Comparison of ENCODE assay signal across 8 cellular contexts in genomic region chr2:197011777-197012641, GRCh38.
DNase-seq lines count a peak whose midpoint lies in the region; ATAC-seq, FAIRE-seq and TF ChIP-seq lines count a peak whose summit lies in the region.

No MANE protein-coding gene starts in this region.

- TF ChIP-seq POLR2A in H1 (IDR thresholded peaks at IDR 0.05; ENCODE audit: control extremely low read depth in 1 of 2, low read depth in 2 of 2, low read length in 2 of 2), result no peak

- H2AK5ac ChIP-seq in H1 (ENCODE audit: low read depth, low read length), result no peak overlapping the region

- H3K23me2 ChIP-seq in H1 (ENCODE audit: low read depth, low read length), result 0 out of 2 replicates have a peak, but pooled peaks cover 3% of the 10 kb centered on the region

- H3K4me1 ChIP-seq in H1 (replicated peaks in 1 of 4; ENCODE audit: control insufficient read depth in 3 of 4, insufficient read depth in 4 of 4, low read length in 3 of 4), result no peaks in the 10 kb centered on the region; a peak in 2 of 7 replicates

- H3K9me3 ChIP-seq in H1 (ENCODE audit: insufficient read depth in 2 of 2, low read depth in 1 of 2, low read length in 1 of 2), result no peaks in the 10 kb centered on the region

- H3K4me2 ChIP-seq in H1 (ENCODE audit: insufficient read depth in 1 of 2, low read depth in 2 of 2, low read length in 2 of 2), result no peak overlapping the region

- no peak overlapping the region for H4K91ac ChIP-seq in H1 (replicated peaks; ENCODE audit: insufficient read length, low read length)

- peak overlapping the region; percentile 32 for H3K27ac Mint-ChIP-seq in T-helper 2 cell treated with Interferon-gamma antibody and Interleukin-4, amounts not matched to agents 5 μg/mL and 100 μg/mL, for 36 hours
- H3K27ac Mint-ChIP-seq in mesothelial cell of epicardium, result no peak overlapping the region

- no peak overlapping the region for H2BK5ac ChIP-seq in H1 (ENCODE audit: low read depth, low read length)

- H3K27ac ChIP-seq in H1 (ENCODE audit: low read depth, low read length), result no peak overlapping the region

- 46% methylated on average over 5 of the region's 5 CpGs; no CpG with 5 or more reads in 1 of the 2 experiments for WGBS in H1 (ENCODE audit: extremely low coverage in 1 of 2, insufficient coverage in 1 of 2, insufficient read length in 1 of 2, insufficient replicate concordance in 2 of 2, low coverage in 1 of 2, low lambda C conversion rate in 2 of 2, missing lambda C conversion rate in 1 of 2), 2 experiments

- H3K27me3 ChIP-seq in H1 (replicated peaks in 1 of 4; ENCODE audit: control insufficient read depth in 3 of 4, extremely low read depth in 1 of 4, insufficient read depth in 3 of 4, low read length in 3 of 4), result no peaks in the 10 kb centered on the region

- no peak overlapping the region for H3K14ac ChIP-seq in H1 (ENCODE audit: insufficient read length)

- peak; percentile 66 for FAIRE-seq in H1 (lab: Jason Lieb, UNC)

- POLR2A ChIA-PET in H1 (lab: Charles Lee; ENCODE audit: partially characterized antibody), result no interaction called here

- no peak overlapping the region for H4K5ac ChIP-seq in H1 (ENCODE audit: insufficient read length, low read depth, low read length)

- no peaks in the 10 kb centered on the region for H3K36me3 ChIP-seq in H1 (ENCODE audit: control insufficient read depth in 2 of 4, insufficient read depth in 4 of 4, low read length in 3 of 4)

- H3K4me1 Mint-ChIP-seq in T-helper 2 cell treated with Interferon-gamma antibody and Interleukin-4, amounts not matched to agents 5 μg/mL and 100 μg/mL, for 36 hours (ENCODE audit: low read depth), result no peaks in the 10 kb centered on the region
- H3K4me1 Mint-ChIP-seq in mesothelial cell of epicardium, result peaks cover 4% of the 10 kb centered on the region

- no peak overlapping the region for H3K9ac ChIP-seq in H1 (replicated peaks in 1 of 4; ENCODE audit: extremely low read depth in 1 of 4, low read depth in 3 of 4, low read length in 3 of 4)

- H3K4ac ChIP-seq in H1 (replicated peaks; ENCODE audit: insufficient read length, low read depth, low read length), result no peak overlapping the region

- TF ChIP-seq RAD21 in H1 (IDR thresholded peaks at IDR 0.05 in 1 of 2, conservative IDR thresholded peaks at IDR 0.05 in 1 of 2; ENCODE audit: low read depth in 2 of 2, low read length in 2 of 2), result peak; percentile 67 to 69

- no peaks in the 10 kb centered on the region for H3K79me1 ChIP-seq in H1 (ENCODE audit: low read depth, low read length)

- no peak overlapping the region for H3K56ac ChIP-seq in H1 (replicated peaks; ENCODE audit: insufficient read length, low read depth, low read length)

- DNase-seq in EH (ENCODE audit: low read depth) (peak; percentile 64), NCI-H1092 treated with DMSO at 0.1 percent for 48 hours (lab: John Stamatoyannopoulos, UW) (peak; percentile 28), H1 (ENCODE audit: low read depth in 1 of 2, low spot score in 2 of 2) (no peak), mesothelial cell of epicardium (ENCODE audit: low spot score in 2 of 2, unreplicated experiment in 2 of 2) (no peak)
- DNase-seq in T-helper 2 cell treated with Interferon-gamma antibody and Interleukin-4, amounts not matched to agents 5 μg/mL and 100 μg/mL, for 36 hours (ENCODE audit: low spot score), result no peak
- DNase-seq in activated CD8-positive, alpha-beta memory T cell treated with anti-CD3 and anti-CD28 coated beads for 24 hours, result no peak

- H3K4me3 ChIP-seq in H1 (ENCODE audit: extremely low read depth in 1 of 4, insufficient read depth in 2 of 4, low read depth in 3 of 4, low read length in 4 of 4), result no peak overlapping the region

- no peak overlapping the region for H4K8ac ChIP-seq in H1 (ENCODE audit: extremely low read depth, insufficient read depth, low read length)

- no peaks in the 10 kb centered on the region for H4K20me1 ChIP-seq in H1 (replicated peaks in 1 of 2; ENCODE audit: control insufficient read depth in 1 of 2, insufficient read depth in 2 of 2, low read length in 2 of 2)

- H2BK12ac ChIP-seq in H1 (ENCODE audit: low read depth, low read length), result no peak overlapping the region

- ATAC-seq in GM21619 (IDR thresholded peaks at IDR 0.05; ENCODE audit: unreplicated experiment), result peak; percentile 71
- ATAC-seq in GM18868 (IDR thresholded peaks at IDR 0.05; ENCODE audit: unreplicated experiment), result no peak

- H3K79me2 ChIP-seq in H1 (ENCODE audit: control insufficient read depth in 1 of 2, insufficient read depth in 2 of 2, low read length in 2 of 2), result no peaks in the 10 kb centered on the region

- H2BK20ac ChIP-seq in H1 (ENCODE audit: low read length), result no peak overlapping the region

- H3K9me3 Mint-ChIP-seq in T-helper 2 cell treated with Interferon-gamma antibody and Interleukin-4, amounts not matched to agents 5 μg/mL and 100 μg/mL, for 36 hours, result no peaks in the 10 kb centered on the region
- no peaks in the 10 kb centered on the region for H3K9me3 Mint-ChIP-seq in mesothelial cell of epicardium

- TF ChIP-seq EP300 in H1 (IDR thresholded peaks at IDR 0.05; ENCODE audit: borderline replicate concordance in 1 of 2, low read depth in 2 of 2, low read length in 2 of 2), result no peak

- H3K4me3 Mint-ChIP-seq in T-helper 2 cell treated with Interferon-gamma antibody and Interleukin-4, amounts not matched to agents 5 μg/mL and 100 μg/mL, for 36 hours, result no peak overlapping the region
- H3K4me3 Mint-ChIP-seq in mesothelial cell of epicardium, result no peak overlapping the region

- CTCF ChIA-PET in H1 (lab: Charles Lee; ENCODE audit: partially characterized antibody), result interaction anchor here (0.6 to 5.9 kb wide), 36 partner anchors 8 to 380 kb away, joined by 3 to 41 read pairs (median 4); no protein-coding TSS in a partner anchor

- no peak overlapping the region for H3K23ac ChIP-seq in H1 (ENCODE audit: insufficient read length)

- H3K36me3 Mint-ChIP-seq in T-helper 2 cell treated with Interferon-gamma antibody and Interleukin-4, amounts not matched to agents 5 μg/mL and 100 μg/mL, for 36 hours (ENCODE audit: low read depth), result peaks cover 58% of the 10 kb centered on the region
- no peaks in the 10 kb centered on the region for H3K36me3 Mint-ChIP-seq in mesothelial cell of epicardium

- no peaks in the 10 kb centered on the region for H3K27me3 Mint-ChIP-seq in T-helper 2 cell treated with Interferon-gamma antibody and Interleukin-4, amounts not matched to agents 5 μg/mL and 100 μg/mL, for 36 hours (ENCODE audit: low read depth)
- H3K27me3 Mint-ChIP-seq in mesothelial cell of epicardium (ENCODE audit: low read depth), result no peaks in the 10 kb centered on the region

- no peak overlapping the region for H2BK15ac ChIP-seq in H1 (ENCODE audit: low read length)

- no peak overlapping the region for H2AFZ ChIP-seq in H1 (ENCODE audit: low read length)

- no peak overlapping the region for H3K18ac ChIP-seq in H1 (ENCODE audit: extremely low read depth, low read length)

- H2BK120ac ChIP-seq in H1 (replicated peaks; ENCODE audit: low read depth, low read length), result no peak overlapping the region

- TF ChIP-seq CTCF in H1 (IDR thresholded peaks at IDR 0.05; ENCODE audit: control extremely low read depth in 1 of 3, insufficient read depth in 1 of 3, low read depth in 1 of 3, low read length in 3 of 3) (peak; percentile 35 to 92 (median 60)), mesothelial cell of epicardium (IDR thresholded peaks at IDR 0.05; ENCODE audit: unreplicated experiment) (peak; percentile 92)

TF ChIP-seq in H1, 55 proteins besides CTCF, POLR2A, EP300 and RAD21:
- TF ChIP-seq CBX8 (IDR thresholded peaks at IDR 0.05; ENCODE audit: borderline replicate concordance, low read depth, low read length) (no peak), CHD2 (IDR thresholded peaks at IDR 0.05; ENCODE audit: low read length) (no peak), CREB1 (IDR thresholded peaks at IDR 0.05) (no peak), SIX5 (IDR thresholded peaks at IDR 0.05; ENCODE audit: low read depth, low read length) (no peak), RBBP5 (IDR thresholded peaks at IDR 0.05; ENCODE audit: borderline replicate concordance, low read depth, low read length) (no peak), CEBPB (IDR thresholded peaks at IDR 0.05; ENCODE audit: low read depth, low read length) (no peak), JUN (IDR thresholded peaks at IDR 0.05; ENCODE audit: low read depth, low read length) (no peak), GTF2F1 (IDR thresholded peaks at IDR 0.05; ENCODE audit: borderline replicate concordance, low read depth, low read length) (no peak), ASH2L (IDR thresholded peaks at IDR 0.05; ENCODE audit: low read length) (no peak), BCL11A (IDR thresholded peaks at IDR 0.05; ENCODE audit: low read depth in 2 of 2, low read length in 2 of 2) (no peak), ATF2 (IDR thresholded peaks at IDR 0.05; ENCODE audit: low read length) (no peak), SP4 (IDR thresholded peaks at IDR 0.05; ENCODE audit: low read length) (no peak), SAP30 (IDR thresholded peaks at IDR 0.05; ENCODE audit: insufficient read depth, insufficient replicate concordance, low read length) (no peak), POLR2AphosphoS5 (IDR thresholded peaks at IDR 0.05; ENCODE audit: low read depth, low read length) (no peak), JUND (IDR thresholded peaks at IDR 0.05; ENCODE audit: low read length) (no peak)
- TF ChIP-seq, protein P1, sequence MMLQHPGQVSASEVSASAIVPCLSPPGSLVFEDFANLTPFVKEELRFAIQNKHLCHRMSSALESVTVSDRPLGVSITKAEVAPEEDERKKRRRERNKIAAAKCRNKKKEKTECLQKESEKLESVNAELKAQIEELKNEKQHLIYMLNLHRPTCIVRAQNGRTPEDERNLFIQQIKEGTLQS (IDR thresholded peaks at IDR 0.05; ENCODE audit: insufficient read depth, low read depth, low read length), result no peak

Comparison
In these comparisons a context has a peak if more than half of its experiments do, and no peak if none do; other contexts are left out.
1. DNase-seq: peak in EH (single experiment) and NCI-H1092 treated with DMSO at 0.1 percent for 48 hours (single experiment); none in T-helper 2 cell treated with Interferon-gamma antibody and Interleukin-4, amounts not matched to agents 5 μg/mL and 100 μg/mL, for 36 hours (single experiment), H1 (0 of 2), mesothelial cell of epicardium (0 of 2) and activated CD8-positive, alpha-beta memory T cell treated with anti-CD3 and anti-CD28 coated beads for 24 hours (single experiment).